In the genomic region with DNA sequence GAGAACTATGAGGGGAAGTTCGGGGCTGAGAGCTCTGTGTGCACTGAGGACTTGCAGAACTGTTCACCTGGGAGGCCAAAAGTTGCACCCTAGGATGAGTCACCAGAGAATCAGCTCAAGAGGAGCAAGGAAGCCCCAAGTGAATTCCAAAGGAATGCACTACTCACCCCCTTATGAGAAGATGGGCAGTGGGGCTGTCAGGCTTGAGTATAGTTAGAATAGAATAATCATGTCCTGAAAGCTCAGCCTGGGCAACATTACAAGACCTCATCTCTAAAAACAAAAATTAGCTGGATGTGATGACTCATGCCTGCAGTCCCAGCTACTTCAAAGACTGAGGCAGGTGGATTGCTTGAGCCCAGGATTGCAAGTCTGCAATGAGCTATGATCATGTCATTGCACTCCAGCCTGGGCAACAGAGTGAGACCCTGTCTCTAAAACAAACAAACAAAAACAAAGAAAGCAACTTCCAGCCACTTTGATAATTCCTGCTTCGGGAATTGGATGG, we compare ENCODE assay signal across 19 cellular contexts. TPM values are rescaled to one million over a fixed set of nuclear protein-coding genes. Genes with fewer than 3 reads are reported as not detected.
A peak's percentile ranks its signal among the peaks of the same experiment; 100 is the strongest.
DNase-seq lines count a peak whose midpoint lies in the region; ATAC-seq, FAIRE-seq and TF ChIP-seq lines count a peak whose summit lies in the region.
"Had no signal": no experiment of that assay in that cellular context is flagged by ENCODE, and none has a peak within 500 bp of the region (broad histone marks: within the 10 kb centered on the region; RNA-seq: fewer than 3 reads in every experiment).

No MANE protein-coding gene starts in this region.

- H3K4me3 Mint-ChIP-seq in HFFc6 = no peak overlapping the region

- H3K4me3 ChIP-seq in A549 (no peak overlapping the region), GM12878 (no peak overlapping the region), kidney epithelial cell (ENCODE audit: low read depth, low read length) (no peak overlapping the region)
- H3K4me3 ChIP-seq: adrenal gland, esophagus muscularis mucosa, smooth muscle cell had no signal

- peaks cover 12% of the 10 kb centered on the region for H3K4me1 Mint-ChIP-seq in HFFc6 (ENCODE audit: low read depth)

- H3K27ac ChIP-seq in A549 (peak overlapping the region in 1 of 2 experiments; percentile 58; a peak in 4 of 6 replicates), GM12878 (ENCODE audit: control insufficient read depth, insufficient read depth) (no peak overlapping the region)
- H3K27ac ChIP-seq: adrenal gland had no signal

- no peaks in the 10 kb centered on the region for H3K9me3 Mint-ChIP-seq in HFFc6

- H3K4me2 ChIP-seq in A549 = peak overlapping the region; percentile 5; the same call in 2 of the 3 replicates
- H3K4me2 ChIP-seq in GM12878 (ENCODE audit: control insufficient read depth, insufficient read depth) = no peak overlapping the region
- H3K4me2 ChIP-seq: smooth muscle cell had no signal

- TF ChIP-seq RAD21 in A549 (conservative IDR thresholded peaks at IDR 0.05 in 1 of 2, IDR thresholded peaks at IDR 0.05 in 1 of 2) (no peak), GM12878 (IDR thresholded peaks at IDR 0.05; ENCODE audit: insufficient read depth, low read depth, low read length) (no peak)

- TF ChIP-seq CTCF in A549 (IDR thresholded peaks at IDR 0.05) = no peak
- no peak for TF ChIP-seq CTCF in HFFc6 (IDR thresholded peaks at IDR 0.05)
- TF ChIP-seq CTCF in GM12878 (IDR thresholded peaks at IDR 0.05 in 2 of 3, conservative IDR thresholded peaks at IDR 0.05 in 1 of 3; ENCODE audit: control insufficient read depth in 2 of 3, extremely low read depth in 1 of 3, insufficient read depth in 1 of 3, low read depth in 3 of 3, low read length in 3 of 3) = no peak
- TF ChIP-seq CTCF in kidney epithelial cell (IDR thresholded peaks at IDR 0.05; ENCODE audit: insufficient read depth, low read length, poor library complexity, severe bottlenecking) = no peak

- H4K20me1 ChIP-seq in GM12878 (ENCODE audit: control insufficient read depth, insufficient read depth) = no peaks in the 10 kb centered on the region

- SMC1A ChIA-PET in GM12878 (lab: Charles Lee; ENCODE audit: uncharacterized antibody, unreplicated experiment) = interaction anchor here (0.7 to 5.9 kb wide), 9 partner anchors 8 to 127 kb away, joined by 3 to 35 read pairs (median 4); no protein-coding TSS in a partner anchor

- FAIRE-seq in A549 (lab: Jason Lieb, UNC) (no peak), GM12878 (lab: Jason Lieb, UNC) (no peak)
- FAIRE-seq: HTR-8/SVneo had no signal

- RAD21 ChIA-PET in GM12878 (lab: Charles Lee; ENCODE audit: unreplicated experiment) = interaction anchor here (0.9 to 1.6 kb wide), 2 partner anchors 26 to 66 kb away, joined by 3 to 7 read pairs; no protein-coding TSS in a partner anchor

- TF ChIP-seq POLR2A in A549 (IDR thresholded peaks at IDR 0.05; ENCODE audit: low read length) (no peak), GM12878 (IDR thresholded peaks at IDR 0.05; ENCODE audit: low read depth, low read length) (no peak)

- H3K27me3 Mint-ChIP-seq in HFFc6 (ENCODE audit: insufficient read depth) = peaks cover 3% of the 10 kb centered on the region

- no peak for TF ChIP-seq EP300 in A549 (IDR thresholded peaks at IDR 0.05)
- no peak for TF ChIP-seq EP300 in GM12878 (IDR thresholded peaks at IDR 0.05; ENCODE audit: borderline replicate concordance in 1 of 2, control insufficient read depth in 1 of 2, low read depth in 2 of 2, low read length in 2 of 2)

- CTCF ChIA-PET in A549 (lab: Yijun Ruan, JAX) (interaction anchor here (0.7 to 4.0 kb wide), 8 partner anchors 10 to 158 kb away, joined by 3 to 13 read pairs (median 4); no protein-coding TSS in a partner anchor), GM12878 (lab: Yijun Ruan, JAX) (interaction anchor here (0.6 to 2.1 kb wide), 8 partner anchors 8 to 175 kb away, joined by 3 to 7 read pairs (median 3); no protein-coding TSS in a partner anchor)

- in situ Hi-C loops in GM12878 (cut with MboI) = no loop called here

- no peaks in the 10 kb centered on the region for H3K36me3 Mint-ChIP-seq in HFFc6 (ENCODE audit: low read depth)

- no peak overlapping the region for H3K9ac ChIP-seq in GM12878 (ENCODE audit: control insufficient read depth, insufficient read depth, low read length)

- no peaks in the 10 kb centered on the region for H3K79me2 ChIP-seq in GM12878 (ENCODE audit: control insufficient read depth, insufficient read depth, low read length)

- intact Hi-C loops in GM12878 (cut with micrococcal nuclease; ENCODE audit: unreplicated experiment) = no loop called here

- BruUV-seq in GM12878 (replicated peaks; lab: Mats Ljungman, UMichigan) = no TSS peak

- POLR2A ChIA-PET in A549 (lab: Yijun Ruan, JAX) (interaction anchor here (0.9 to 1.2 kb wide), 2 partner anchors 30 to 46 kb away, joined by 3 read pairs; partner anchors contain the start of gene MAP3K8), GM12878 (lab: Charles Lee) (interaction anchor here (1.2 to 1.4 kb wide), 2 partner anchors 15 to 31 kb away, joined by 3 to 4 read pairs; no protein-coding TSS in a partner anchor)

- no peaks in the 10 kb centered on the region for H3K9me3 ChIP-seq in A549
- H3K9me3 ChIP-seq in GM12878 (replicated peaks; ENCODE audit: control insufficient read depth, insufficient read depth, low read length) = no peaks in the 10 kb centered on the region
- H3K9me3 ChIP-seq: adrenal gland, esophagus muscularis mucosa had no signal

- H3K27me3 ChIP-seq in GM12878 (replicated peaks in 1 of 2; ENCODE audit: control insufficient read depth in 2 of 2, insufficient read depth in 2 of 2, low read length in 1 of 2) = no peaks in the 10 kb centered on the region
- H3K27me3 ChIP-seq in kidney epithelial cell (ENCODE audit: control insufficient read depth, insufficient read depth, low read length) = no peaks in the 10 kb centered on the region
- H3K27me3 ChIP-seq: adrenal gland, esophagus muscularis mucosa had no signal

- WGBS in A549 (ENCODE audit: missing lambda C conversion rate) = 30% methylated on average over 2 of the region's 2 CpGs
- 66% methylated on average over 2 of the region's 2 CpGs for WGBS in GM12878 (ENCODE audit: insufficient coverage, insufficient replicate concordance, low lambda C conversion rate, missing lambda C conversion rate)

- ATAC-seq in A549 (peak; percentile 61 to 76), GM12878 (no peak; the same call in 2 of the 3 replicates), GM21576 (IDR thresholded peaks at IDR 0.05; ENCODE audit: unreplicated experiment) (no peak)

- H3K4me1 ChIP-seq in A549 (peaks cover 17% of the 10 kb centered on the region), GM12878 (ENCODE audit: control insufficient read depth, insufficient read depth, low read length) (peaks cover 11% of the 10 kb centered on the region)
- H3K4me1 ChIP-seq: adrenal gland had no signal

- H3K27ac Mint-ChIP-seq in HFFc6 = no peak overlapping the region

- H3K36me3 ChIP-seq in GM12878 (ENCODE audit: control insufficient read depth in 2 of 2, insufficient read depth in 2 of 2, low read length in 1 of 2) = peaks cover 13 to 26% of the 10 kb centered on the region in 2 experiments
- H3K36me3 ChIP-seq in kidney epithelial cell (ENCODE audit: control insufficient read depth, insufficient read depth, low read length) = no peaks in the 10 kb centered on the region

- H2AFZ ChIP-seq in GM12878 (ENCODE audit: control insufficient read depth, low read depth, low read length) = no peak overlapping the region

- DNase-seq in A549 (ENCODE audit: low read depth in 1 of 2, low spot score in 1 of 2) (peak in 1 of 2 experiments; percentile 48), HFFc6 (peak; percentile 12), GM12878 (ENCODE audit: low read depth, low spot score) (no peak), kidney epithelial cell (ENCODE audit: low read depth) (peak; percentile 10), DMS 273 (lab: John Stamatoyannopoulos, UW; ENCODE audit: unreplicated experiment) (no peak), COLO829 (ENCODE audit: low spot score) (no peak)
- no peak for DNase-seq in activated CD4-positive, alpha-beta T cell treated with anti-CD3 and anti-CD28 coated beads, Interleukin-2, amount 50 U/mL, for 48 hours
- DNase-seq: activated CD4-positive, alpha-beta T cell treated with anti-CD3 and anti-CD28 coated beads for 1 hour; activated T-cell treated with anti-CD3 and anti-CD28 coated beads, Interleukin-2, amount 50 U/mL, for 1 hour; adrenal gland; cortex of kidney; DMS153; mesenchymal stem cell; NCI-H1105; nucleus accumbens had no signal

TF ChIP-seq in A549, 52 proteins besides CTCF, POLR2A, EP300 and RAD21 (continues in another document):
- no peak; the same call in 1 of the 2 replicates for TF ChIP-seq FOSL2 (IDR thresholded peaks at IDR 0.05)
- peak; percentile 86 for TF ChIP-seq FOSL2 (CRISPR knock-in tag; IDR thresholded peaks at IDR 0.05)

TF ChIP-seq in GM12878, 131 proteins besides CTCF, POLR2A, EP300 and RAD21:
- TF ChIP-seq EED (IDR thresholded peaks at IDR 0.05; ENCODE audit: low read depth) = 0 out of 2 replicates have a peak, but pooled peaks have one; percentile 17
- TF ChIP-seq EGR1 (IDR thresholded peaks at IDR 0.05; ENCODE audit: borderline replicate concordance in 1 of 2, low read depth in 2 of 2, low read length in 2 of 2) = no peak

RNA-seq across cellular contexts. Expression of gene MAP3K8, which starts 30.0 kb away (rescaled TPM):
- polyA plus RNA-seq in A549 (2011; rRNA removed) = 45.1 and 50.8 TPM in 2 replicates
- 21.1 and 24.4 TPM in 2 replicates for polyA plus RNA-seq in A549 (2012; cell fraction: cytosol; rRNA removed)
- 33.0 and 57.3 TPM in 2 replicates for polyA plus RNA-seq in A549 (2012; cell fraction: nucleus; rRNA removed)
- polyA plus RNA-seq in A549 (2017; fragmentation: RNase III; extraction: RNeasy Plus Mini Kit Qiagen cat#74134 plus additional on column Dnase treatment) = 23.3 to 29.6 TPM (median 26.4 TPM) in 3 replicates
- 35.2 and 38.6 TPM in 2 replicates for polyA minus RNA-seq in A549 (2011; rRNA and poly(A)+ RNA removed)
- 1 to 10 TPM; 1.3 to 4.2 (median 1.8) TPM for total RNA-seq in HFFc6 (2021; fragmentation: NEBNext Ultra II Directional; extraction: Animal tissue kit (Norgen Biotek cat#: 25700))
- total RNA-seq in GM12878 (2013; cell fraction: nucleolus; rRNA removed) = 126 and 129 TPM in 2 replicates
- total RNA-seq in GM12878 (2014; rRNA removed) = 25.5 and 32.9 TPM in 2 replicates
- total RNA-seq in GM12878 (2014; rRNA removed; fragmentation: Illumina TruSeq; extraction: Trizol) = 30.2 and 31.5 TPM in 2 replicates
- 41.3 and 41.7 TPM in 2 replicates for total RNA-seq in GM12878 (2021)
- 45.4 TPM for polyA plus RNA-seq in GM12878 (2011; ENCODE audit: low read depth)
- 115 and 146 TPM in 2 replicates for polyA plus RNA-seq in GM12878 (2011; rRNA removed)
- 41.1 and 48.5 TPM in 2 replicates for polyA plus RNA-seq in GM12878 (2011; cell fraction: cytosol; rRNA removed)
- polyA plus RNA-seq in GM12878 (2011; cell fraction: nucleus; rRNA removed) = 65.2 and 95.6 TPM in 2 replicates
- polyA plus RNA-seq in GM12878 (2012) = 53.5 and 61.5 TPM in 2 replicates
- 39.1 and 43.6 TPM in 2 replicates for polyA plus RNA-seq in GM12878 (2014; fragmentation: Illumina TruSeq; extraction: Trizol)
- 10 to 100 TPM; 45.5 to 47.9 TPM for polyA plus RNA-seq in GM12878 (2014; fragmentation: Nextera tagmentation; extraction: Ambion mirVana)
- polyA plus RNA-seq in GM12878 (2014; rRNA removed) = 33.6 and 38.5 TPM in 2 replicates
- 10 to 100 TPM; 36.2 to 45.6 TPM for polyA plus RNA-seq in GM12878 (2016; fragmentation: Nextera tagmentation; extraction: Ambion mirVana)
- 64.8 and 78.0 TPM in 2 replicates for polyA minus RNA-seq in GM12878 (2011; rRNA and poly(A)+ RNA removed)
- 19.9 and 20.1 TPM in 2 replicates for polyA minus RNA-seq in GM12878 (2011; cell fraction: cytosol; rRNA and poly(A)+ RNA removed)
- 41.0 and 41.7 TPM in 2 replicates for polyA minus RNA-seq in GM12878 (2011; cell fraction: nucleus; rRNA and poly(A)+ RNA removed)
- total RNA-seq in kidney epithelial cell = 5.8 and 10.4 TPM in 2 replicates

Comparison
In these comparisons a context has a peak if more than half of its experiments do, and no peak if none do; other contexts are left out.
1. ATAC-seq: peak in A549 (2 of 2); none in GM12878 (single experiment) and GM21576 (single experiment).
2. DNase-seq: peak in HFFc6 (single experiment) and kidney epithelial cell (single experiment); none in GM12878 (single experiment), DMS 273 (single experiment), activated CD4-positive, alpha-beta T cell treated with anti-CD3 and anti-CD28 coated beads, Interleukin-2, amount 50 U/mL, for 48 hours (0 of 2) and COLO829 (single experiment).